Comparison of ENCODE assay signal across 8 cellular contexts in the genomic region with DNA sequence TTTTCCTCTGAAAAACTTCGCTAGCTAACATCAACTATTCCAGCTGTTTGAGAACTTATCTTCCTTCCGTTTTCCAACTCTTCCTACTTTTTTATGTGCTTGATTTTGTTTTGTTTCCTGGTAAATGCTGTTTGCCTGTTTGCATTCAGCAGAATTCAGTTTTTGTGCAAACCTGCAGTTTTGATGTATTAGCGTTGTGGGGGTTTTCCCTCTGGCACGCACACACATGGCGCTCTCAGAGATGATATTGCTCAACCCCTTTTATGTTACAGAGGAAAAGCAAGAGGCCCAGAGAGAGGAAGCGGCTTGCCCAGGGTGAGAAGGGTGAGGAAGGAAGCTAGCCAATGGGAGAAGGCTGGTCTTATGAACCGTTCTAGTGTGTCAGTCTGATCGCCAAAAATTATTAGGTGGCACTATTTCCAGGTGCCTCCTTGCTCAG. TPM values are rescaled to one million over a fixed set of nuclear protein-coding genes. Genes with fewer than 3 reads are reported as not detected.
A peak's percentile ranks its signal among the peaks of the same experiment; 100 is the strongest.
DNase-seq lines count a peak whose midpoint lies in the region; ATAC-seq, FAIRE-seq and TF ChIP-seq lines count a peak whose summit lies in the region.

No MANE protein-coding gene starts in this region.

- intact Hi-C loops in left cardiac atrium (cut with DNase I), result no loop called here

- CTCF ChIA-PET in A549 (lab: Yijun Ruan, JAX), result interaction anchor here (2.1 to 3.5 kb wide), 2 partner anchors 11 to 205 kb away, joined by 5 to 14 read pairs; no protein-coding TSS in a partner anchor

- TF ChIP-seq POLR2A in A549 (IDR thresholded peaks at IDR 0.05; ENCODE audit: low read length), result no peak

- no peak for FAIRE-seq in A549 (lab: Jason Lieb, UNC)

- POLR2A ChIA-PET in A549 (lab: Yijun Ruan, JAX), result interaction anchor here (0.6 to 2.4 kb wide), 9 partner anchors 10 to 200 kb away, joined by 3 to 13 read pairs (median 4); no protein-coding TSS in a partner anchor

- DNase-seq in A549 (ENCODE audit: low read depth in 1 of 2, low spot score in 1 of 2) (peak; percentile 43 to 57), SHP77 treated with DMSO at 0.1 percent for 48 hours (lab: John Stamatoyannopoulos, UW) (peak; percentile 49), left cardiac atrium (peak; percentile 55), pulmonary artery endothelial cell (ENCODE audit: low read depth, low spot score) (peak; percentile 11), NCI-H2107 treated with DMSO at 0.1 percent for 48 hours (lab: John Stamatoyannopoulos, UW; ENCODE audit: unreplicated experiment) (no peak)
- DNase-seq in activated naive CD4-positive, alpha-beta T cell treated with anti-CD3 and anti-CD28 coated beads, Interleukin-2, amount 50 U/mL, for 72 hours (ENCODE audit: low spot score in 2 of 2), result peak in 1 of 2 donors; percentile 67

- 8% methylated on average over 8 of the region's 8 CpGs for whole genome bisulfite sequencing in A549 (ENCODE audit: missing lambda C conversion rate)

- TF ChIP-seq CTCF in A549 (IDR thresholded peaks at IDR 0.05), result no peak

- H3K27ac ChIP-seq in A549, result peak overlapping the region; percentile 89 to 94

- peaks cover 20 to 23% of the 10 kb centered on the region in 2 donors for H3K36me3 Mint-ChIP-seq in activated naive CD4-positive, alpha-beta T cell treated with anti-CD3 and anti-CD28 coated beads, Interleukin-2, amount 50 U/mL, for 72 hours

- peak overlapping the region; percentile 85 for H3K4me2 ChIP-seq in A549

- no peaks in the 10 kb centered on the region for H3K9me3 ChIP-seq in A549

- peaks cover 11% of the 10 kb centered on the region; the same call in 2 of the 3 replicates for H3K4me1 ChIP-seq in A549

- H3K9me3 Mint-ChIP-seq in activated naive CD4-positive, alpha-beta T cell treated with anti-CD3 and anti-CD28 coated beads, Interleukin-2, amount 50 U/mL, for 72 hours, result no peaks in the 10 kb centered on the region

- H3K4me3 ChIP-seq in A549, result peak overlapping the region; percentile 71

- ATAC-seq in A549, result peak; percentile 78 to 80
- peak; percentile 59 for ATAC-seq in GM18868 (IDR thresholded peaks at IDR 0.05; ENCODE audit: unreplicated experiment)
- peak; percentile 38 for ATAC-seq in HG03457 (IDR thresholded peaks at IDR 0.05; ENCODE audit: unreplicated experiment)
- ATAC-seq in activated naive CD4-positive, alpha-beta T cell treated with anti-CD3 and anti-CD28 coated beads, Interleukin-2, amount 50 U/mL, for 72 hours, result peak; percentile 52 to 77
- peak; percentile 77 to 87 for ATAC-seq in left cardiac atrium

- no peak for TF ChIP-seq RAD21 in A549 (conservative IDR thresholded peaks at IDR 0.05 in 1 of 2, IDR thresholded peaks at IDR 0.05 in 1 of 2)

- H3K27ac Mint-ChIP-seq in activated naive CD4-positive, alpha-beta T cell treated with anti-CD3 and anti-CD28 coated beads, Interleukin-2, amount 50 U/mL, for 72 hours, result peak overlapping the region; percentile 38 to 89

- TF ChIP-seq EP300 in A549 (IDR thresholded peaks at IDR 0.05), result no peak

TF ChIP-seq in A549, 52 proteins besides CTCF, POLR2A, EP300 and RAD21:
- TF ChIP-seq CEBPB (IDR thresholded peaks at IDR 0.05) (peak; percentile 76 to 86), MAX (IDR thresholded peaks at IDR 0.05) (0 out of 2 replicates have a peak, but pooled peaks have one; percentile 29), EHMT2 (IDR thresholded peaks at IDR 0.05; ENCODE audit: low read depth) (no peak)

RNA-seq across cellular contexts. Expression of gene CTSC, which starts 0.7 kb away (rescaled TPM):
- 118 and 123 TPM in 2 replicates for polyA plus RNA-seq in A549 (2011; rRNA removed)
- 32.8 and 37.0 TPM in 2 replicates for polyA plus RNA-seq in A549 (2012; cell fraction: cytosol; rRNA removed)
- 43.0 and 48.9 TPM in 2 replicates for polyA plus RNA-seq in A549 (2012; cell fraction: nucleus; rRNA removed)
- polyA plus RNA-seq in A549 (2017; fragmentation: RNase III; extraction: RNeasy Plus Mini Kit Qiagen cat#74134 plus additional on column Dnase treatment), result 50.0 to 50.9 TPM (median 50.3 TPM) in 3 replicates
- 25.9 and 31.4 TPM in 2 replicates for polyA minus RNA-seq in A549 (2011; rRNA and poly(A)+ RNA removed)
- 10 to 100 TPM; 46.1 to 48.1 TPM for total RNA-seq in activated naive CD4-positive, alpha-beta T cell treated with anti-CD3 and anti-CD28 coated beads, Interleukin-2, amount 50 U/mL, for 72 hours
- 10 to 100 TPM; 75.2 to 90.0 TPM for total RNA-seq in left cardiac atrium
- total RNA-seq in pulmonary artery endothelial cell, result 104 and 126 TPM in 2 replicates
